ENCODE assay signal across 1 cellular context in the genomic region with DNA sequence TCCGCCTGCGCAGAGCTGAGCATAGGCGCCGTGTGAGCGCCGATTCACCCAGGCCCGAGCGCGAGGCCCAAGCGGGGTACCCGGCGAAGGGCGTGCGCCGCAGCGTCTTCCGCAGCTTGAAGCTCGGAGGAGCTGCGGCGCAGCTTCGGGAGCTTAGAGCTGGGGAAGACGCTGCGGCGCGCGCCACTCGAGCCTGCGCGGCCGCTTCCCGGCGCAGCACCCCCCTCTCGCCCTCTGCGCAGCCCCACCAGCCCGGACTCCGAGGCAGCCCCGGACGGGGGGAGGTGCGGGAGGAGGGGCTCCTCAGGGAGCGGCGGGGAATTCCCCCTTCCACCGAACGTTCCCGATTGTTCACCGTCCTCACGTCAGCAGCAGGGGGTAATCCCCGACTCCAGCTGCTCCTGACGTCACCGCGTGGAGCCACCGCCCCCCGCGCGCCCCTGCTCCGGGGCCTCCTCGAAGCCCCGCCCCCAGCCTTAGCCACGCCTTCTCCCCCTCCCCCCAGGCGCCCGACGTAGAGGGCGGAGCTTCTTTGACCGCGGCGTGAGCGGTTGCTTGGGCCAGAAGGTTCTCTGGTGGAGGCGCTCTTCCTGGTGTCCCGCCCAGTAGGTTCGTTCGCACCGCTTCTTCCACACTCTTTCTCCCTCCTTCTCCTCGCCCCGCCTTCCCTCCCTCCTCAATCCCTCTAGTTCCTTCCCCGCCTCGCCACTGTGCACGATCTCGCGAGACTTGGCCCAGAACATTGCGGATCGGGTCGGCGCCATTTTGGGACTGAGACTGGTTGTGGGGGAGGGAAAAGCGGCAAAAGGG.
TF ChIP-seq lines count a peak whose summit lies in the region.

A gene with protein sequence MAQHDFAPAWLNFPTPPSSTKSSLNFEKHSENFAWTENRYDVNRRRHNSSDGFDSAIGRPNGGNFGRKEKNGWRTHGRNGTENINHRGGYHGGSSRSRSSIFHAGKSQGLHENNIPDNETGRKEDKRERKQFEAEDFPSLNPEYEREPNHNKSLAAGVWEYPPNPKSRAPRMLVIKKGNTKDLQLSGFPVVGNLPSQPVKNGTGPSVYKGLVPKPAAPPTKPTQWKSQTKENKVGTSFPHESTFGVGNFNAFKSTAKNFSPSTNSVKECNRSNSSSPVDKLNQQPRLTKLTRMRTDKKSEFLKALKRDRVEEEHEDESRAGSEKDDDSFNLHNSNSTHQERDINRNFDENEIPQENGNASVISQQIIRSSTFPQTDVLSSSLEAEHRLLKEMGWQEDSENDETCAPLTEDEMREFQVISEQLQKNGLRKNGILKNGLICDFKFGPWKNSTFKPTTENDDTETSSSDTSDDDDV (plus strand): TSS at position 742 of the 810 bp plus-strand sequence. CDS start 40,072 bp downstream, outside the sequence.

TF ChIP-seq in HepG2, 621 proteins besides CTCF, POLR2A, EP300 and RAD21 (continued from another document):
- TF ChIP-seq, protein P1, sequence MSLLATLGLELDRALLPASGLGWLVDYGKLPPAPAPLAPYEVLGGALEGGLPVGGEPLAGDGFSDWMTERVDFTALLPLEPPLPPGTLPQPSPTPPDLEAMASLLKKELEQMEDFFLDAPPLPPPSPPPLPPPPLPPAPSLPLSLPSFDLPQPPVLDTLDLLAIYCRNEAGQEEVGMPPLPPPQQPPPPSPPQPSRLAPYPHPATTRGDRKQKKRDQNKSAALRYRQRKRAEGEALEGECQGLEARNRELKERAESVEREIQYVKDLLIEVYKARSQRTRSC (CRISPR knock-in tag; IDR thresholded peaks at IDR 0.05; ENCODE audit: low read depth): no peak
- 0 out of 2 replicates have a peak, but pooled peaks have one; percentile 16 for TF ChIP-seq NCOA2 (CRISPR knock-in tag; IDR thresholded peaks at IDR 0.05)
